Comparison of ENCODE assay signal across 1 cellular context in genomic region chr12:6120796-6121473, GRCh38.
TF ChIP-seq lines count a peak whose summit lies in the region.

No MANE protein-coding gene starts in this region.

TF ChIP-seq in endothelial cell of umbilical vein, 7 proteins besides CTCF, POLR2A, EP300 and RAD21:
- TF ChIP-seq GATA2 (IDR thresholded peaks at IDR 0.05; ENCODE audit: insufficient read depth, insufficient read length, low read depth, low read length) (no peak), POLR2AphosphoS5 (IDR thresholded peaks at IDR 0.05; ENCODE audit: insufficient read depth, low read depth, low read length) (peak; percentile 31)
